ENCODE assay signal across 14 cellular contexts in the genomic region with DNA sequence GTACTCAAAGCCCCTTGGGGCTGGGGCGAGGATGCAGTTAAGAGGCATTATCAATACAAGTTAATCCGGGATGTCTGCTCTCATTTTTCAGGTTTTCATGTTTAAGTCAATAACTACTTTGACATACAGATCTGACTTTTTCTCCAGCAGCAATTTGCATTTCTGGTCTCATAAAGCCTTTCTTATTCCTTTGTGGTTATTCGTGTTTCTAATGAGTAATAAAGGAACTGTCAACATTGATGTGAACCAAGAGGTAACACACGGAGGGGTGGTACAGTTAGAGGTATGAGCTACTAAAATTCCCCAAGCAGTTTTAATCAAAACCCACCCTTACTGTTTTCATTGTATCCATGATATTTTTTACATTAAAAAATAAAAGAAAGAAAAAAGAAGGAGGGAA.
DNase-seq lines count a peak whose midpoint lies in the region; ATAC-seq and TF ChIP-seq lines count a peak whose summit lies in the region.
"Had no signal": no experiment of that assay in that cellular context is flagged by ENCODE, and none has a peak within 500 bp of the region (broad histone marks: within the 10 kb centered on the region; RNA-seq: fewer than 3 reads in every experiment).

No MANE protein-coding gene starts in this region.

- CTCF ChIA-PET in activated CD4-positive, alpha-beta T cell treated with anti-CD3 and anti-CD28 coated beads, Interleukin-2, amount 10 ng/mL, durations not matched to agents 7 days and 5 days (lab: Charles Lee), result no interaction called here

- no peak for DNase-seq in activated CD4-positive, alpha-beta T cell treated with anti-CD3 and anti-CD28 coated beads, Interleukin-2, amount 10 ng/mL, durations not matched to agents 7 days and 5 days
- DNase-seq in HCEC 1CT, result no peak
- DNase-seq in cerebellar nuclear complex (lab: John Stamatoyannopoulos, UW), result no peak
- DNase-seq: CD4-positive, CD25-positive, alpha-beta regulatory T cell; central memory CD4-positive, alpha-beta T cell; heart right ventricle; naive B cell; SHP77 treated with DMSO at 0.1 percent for 48 hours; sigmoid colon had no signal

- no peak overlapping the region for H3K4me3 Mint-ChIP-seq in activated CD4-positive, alpha-beta T cell treated with anti-CD3 and anti-CD28 coated beads, Interleukin-2, amount 10 ng/mL, durations not matched to agents 7 days and 5 days
- H3K4me3 Mint-ChIP-seq: CD4-positive, CD25-positive, alpha-beta regulatory T cell; naive B cell had no signal

- no peak overlapping the region for H3K27ac Mint-ChIP-seq in activated CD4-positive, alpha-beta T cell treated with anti-CD3 and anti-CD28 coated beads, Interleukin-2, amount 10 ng/mL, durations not matched to agents 7 days and 5 days
- H3K27ac Mint-ChIP-seq: activated naive CD4-positive, alpha-beta T cell treated with anti-CD3 and anti-CD28 coated beads, Interleukin-2, amount 50 U/mL, for 72 hours; CD4-positive, CD25-positive, alpha-beta regulatory T cell; naive B cell had no signal

- H3K36me3 Mint-ChIP-seq in activated CD4-positive, alpha-beta T cell treated with anti-CD3 and anti-CD28 coated beads, Interleukin-2, amount 10 ng/mL, durations not matched to agents 7 days and 5 days (ENCODE audit: low read depth), result no peaks in the 10 kb centered on the region
- H3K36me3 Mint-ChIP-seq: activated naive CD4-positive, alpha-beta T cell treated with anti-CD3 and anti-CD28 coated beads, Interleukin-2, amount 50 U/mL, for 72 hours; CD4-positive, CD25-positive, alpha-beta regulatory T cell; naive B cell had no signal

- TF ChIP-seq CTCF in VCaP (conservative IDR thresholded peaks at IDR 0.05), result no peak

- peak overlapping the region; percentile 82 for H3K27ac ChIP-seq in VCaP
- H3K27ac ChIP-seq: heart right ventricle, sigmoid colon had no signal

- peak; percentile 94 for ATAC-seq in GM18907 (IDR thresholded peaks at IDR 0.05; ENCODE audit: unreplicated experiment)
- peak; percentile 96 for ATAC-seq in GM21576 (IDR thresholded peaks at IDR 0.05; ENCODE audit: unreplicated experiment)
- peak; percentile 92 for ATAC-seq in HG03060 (IDR thresholded peaks at IDR 0.05; ENCODE audit: low read depth, unreplicated experiment)
- ATAC-seq: activated naive CD4-positive, alpha-beta T cell treated with anti-CD3 and anti-CD28 coated beads, Interleukin-2, amount 50 U/mL, for 72 hours; heart right ventricle had no signal

- no peaks in the 10 kb centered on the region for H3K4me1 Mint-ChIP-seq in activated CD4-positive, alpha-beta T cell treated with anti-CD3 and anti-CD28 coated beads, Interleukin-2, amount 10 ng/mL, durations not matched to agents 7 days and 5 days
- H3K4me1 Mint-ChIP-seq: CD4-positive, CD25-positive, alpha-beta regulatory T cell; naive B cell had no signal

- H3K27me3 Mint-ChIP-seq in activated CD4-positive, alpha-beta T cell treated with anti-CD3 and anti-CD28 coated beads, Interleukin-2, amount 10 ng/mL, durations not matched to agents 7 days and 5 days, result no peaks in the 10 kb centered on the region
- H3K27me3 Mint-ChIP-seq: CD4-positive, CD25-positive, alpha-beta regulatory T cell had no signal

- POLR2A ChIA-PET in activated CD4-positive, alpha-beta T cell treated with anti-CD3 and anti-CD28 coated beads, Interleukin-2, amount 10 ng/mL, durations not matched to agents 7 days and 5 days (lab: Charles Lee), result no interaction called here

- no peaks in the 10 kb centered on the region for H3K9me3 Mint-ChIP-seq in activated CD4-positive, alpha-beta T cell treated with anti-CD3 and anti-CD28 coated beads, Interleukin-2, amount 10 ng/mL, durations not matched to agents 7 days and 5 days
